ENCODE assay signal across 8 cellular contexts in genomic region chr20:35541118-35541782, GRCh38. TPM values are rescaled to one million over a fixed set of nuclear protein-coding genes. Genes with fewer than 3 reads are reported as not detected.
DNase-seq lines count a peak whose midpoint lies in the region; ATAC-seq and TF ChIP-seq lines count a peak whose summit lies in the region.

No MANE protein-coding gene starts in this region.

- no peak for TF ChIP-seq POLR2A in vagina (IDR thresholded peaks at IDR 0.05)

- no peak for TF ChIP-seq CTCF in heart right ventricle (IDR thresholded peaks at IDR 0.05)
- TF ChIP-seq CTCF in lower lobe of right lung (IDR thresholded peaks at IDR 0.05) = no peak
- TF ChIP-seq CTCF in vagina (IDR thresholded peaks at IDR 0.05) = no peak

- H3K9me3 ChIP-seq in heart right ventricle (no peaks in the 10 kb centered on the region), adipocyte (ENCODE audit: control insufficient read depth, low read length) (no peaks in the 10 kb centered on the region), lower lobe of right lung (no peaks in the 10 kb centered on the region), vagina (no peaks in the 10 kb centered on the region)

- H3K4me1 ChIP-seq in heart right ventricle = peaks cover 0 to 23% (median 15%) of the 10 kb centered on the region in 9 donors
- peaks cover 12% of the 10 kb centered on the region for H3K4me1 ChIP-seq in adipocyte (ENCODE audit: control insufficient read depth, insufficient read depth, low read length)
- H3K4me1 ChIP-seq in lower lobe of right lung = peaks cover 18% of the 10 kb centered on the region
- peaks cover 8% of the 10 kb centered on the region for H3K4me1 ChIP-seq in vagina

- peak overlapping the region; percentile 90 for H3K9ac ChIP-seq in adipocyte (ENCODE audit: low read length)

- H3K36me3 ChIP-seq in heart right ventricle = peaks cover 0 to 33% (median 0%) of the 10 kb centered on the region in 9 donors
- peaks cover 7% of the 10 kb centered on the region for H3K36me3 ChIP-seq in adipocyte (ENCODE audit: control insufficient read depth, insufficient read depth, low read length, severe bottlenecking)
- peaks cover 24% of the 10 kb centered on the region for H3K36me3 ChIP-seq in lower lobe of right lung
- peaks cover 0 to 11% of the 10 kb centered on the region in 2 donors for H3K36me3 ChIP-seq in vagina

- WGBS in heart right ventricle, 2 donors = 23 to 25% methylated on average over 13 of the region's 13 CpGs

- no peak for DNase-seq in heart right ventricle
- DNase-seq in left ventricle myocardium superior = no peak
- peak; percentile 2 for DNase-seq in adipocyte (ENCODE audit: low read depth)
- no peak for DNase-seq in lower lobe of right lung
- DNase-seq in vagina (ENCODE audit: extremely low spot score in 2 of 2) = no peak
- no peak for DNase-seq in HuH-7.5 (ENCODE audit: low spot score)
- DNase-seq in NCI-H2107 treated with DMSO at 0.1 percent for 48 hours (lab: John Stamatoyannopoulos, UW; ENCODE audit: unreplicated experiment) = no peak

- H3K27ac ChIP-seq in heart right ventricle = peak overlapping the region in 3 of 10 donors; percentile 74 to 89 (median 80)
- H3K27ac ChIP-seq in lower lobe of right lung = peak overlapping the region; percentile 80
- no peak overlapping the region for H3K27ac ChIP-seq in vagina

- H3K27me3 ChIP-seq in heart right ventricle = no peaks in the 10 kb centered on the region
- no peaks in the 10 kb centered on the region for H3K27me3 ChIP-seq in adipocyte (replicated peaks; ENCODE audit: control insufficient read depth, insufficient read depth, low read length)
- no peaks in the 10 kb centered on the region for H3K27me3 ChIP-seq in lower lobe of right lung (ENCODE audit: low read depth)
- H3K27me3 ChIP-seq in vagina = no peaks in the 10 kb centered on the region

- intact Hi-C loops in heart right ventricle (cut with DNase I) = loop anchor here in 3 of 10 donors (5.0 to 10.0 kb wide), 3 partner anchors 76 to 124 kb away; partner anchors contain the start of genes CPNE1 (in 2 of the 3), RBM12 (in 2 of the 3) and SPAG4 (in 1 of the 3)
- intact Hi-C loops in left ventricle myocardium superior (cut with micrococcal nuclease) = no loop called here
- intact Hi-C loops in lower lobe of right lung (cut with DNase I) = no loop called here
- intact Hi-C loops in vagina (cut with DNase I) = no loop called here

- ATAC-seq in heart right ventricle (no peak), left ventricle myocardium superior (no peak), lower lobe of right lung (no peak), HG03025 (IDR thresholded peaks at IDR 0.05; ENCODE audit: low FRiP score, unreplicated experiment) (no peak)

- H3K4me3 ChIP-seq in heart right ventricle (peak overlapping the region; percentile 71 to 95 (median 85)), adipocyte (ENCODE audit: low read length) (peak overlapping the region; percentile 91), lower lobe of right lung (peak overlapping the region; percentile 87), vagina (peak overlapping the region; percentile 68 to 86)

RNA-seq across cellular contexts. Expression of gene ERGIC3, which starts 0.6 kb away (rescaled TPM):
- total RNA-seq in heart right ventricle (100 to 1,000 TPM in 6 of 10 donors, 10 to 100 TPM in 4; 40.9 to 143 (median 102) TPM), left ventricle myocardium superior (92.3 TPM), lower lobe of right lung (189 TPM), vagina (113 TPM)
- 100 to 1,000 TPM; 101 to 129 TPM for polyA plus RNA-seq in heart right ventricle

RNA-seq across cellular contexts. Expression of gene C20orf173, which starts 11.8 kb away (rescaled TPM):
- total RNA-seq in heart right ventricle (not detected), left ventricle myocardium superior (not detected), lower lobe of right lung (not detected), vagina (not detected)
- not detected for polyA plus RNA-seq in heart right ventricle
